Comparison of ENCODE assay signal across 2 cellular contexts in genomic region chr1:950268-950667, GRCh38.
TF ChIP-seq lines count a peak whose summit lies in the region.

No MANE protein-coding gene starts in this region.

TF ChIP-seq in HEK293T, 16 proteins besides CTCF, POLR2A, EP300 and RAD21:
- TF ChIP-seq ELF4 (IDR thresholded peaks at IDR 0.05), result no peak
- TF ChIP-seq TARDBP (IDR thresholded peaks at IDR 0.05), result peak; percentile 32; the same call in 1 of the 2 replicates
- TF ChIP-seq L3MBTL2 (conservative IDR thresholded peaks at IDR 0.05), result no peak
- no peak for TF ChIP-seq NFRKB (IDR thresholded peaks at IDR 0.05)
- no peak for TF ChIP-seq SP1 (IDR thresholded peaks at IDR 0.05)
- no peak for TF ChIP-seq SUZ12 (IDR thresholded peaks at IDR 0.05)

TF ChIP-seq in K562, 482 proteins besides CTCF, POLR2A, EP300 and RAD21:
- TF ChIP-seq SRSF7 (optimal IDR thresholded peaks at IDR 0.05; ENCODE audit: low read depth, low read length), result no peak
- TF ChIP-seq ARID2 (IDR thresholded peaks at IDR 0.05), result peak; percentile 42; the same call in 1 of the 2 replicates
- 0 out of 2 replicates have a peak, but pooled peaks have one; percentile 35 for TF ChIP-seq ZNF282 (CRISPR knock-in tag; IDR thresholded peaks at IDR 0.05)
- no peak for TF ChIP-seq MED1 (CRISPR knock-in tag; IDR thresholded peaks at IDR 0.05; ENCODE audit: borderline replicate concordance)
- peak; percentile 65; the same call in 1 of the 2 replicates for TF ChIP-seq IRF2 (CRISPR knock-in tag; IDR thresholded peaks at IDR 0.05)
- 0 out of 2 replicates have a peak, but pooled peaks have one; percentile 49 for TF ChIP-seq ZEB2 (IDR thresholded peaks at IDR 0.05)
- 0 out of 2 replicates have a peak, but pooled peaks have one; percentile 9 for TF ChIP-seq TARDBP (IDR thresholded peaks at IDR 0.05)
- TF ChIP-seq STAT5A (IDR thresholded peaks at IDR 0.05; ENCODE audit: borderline replicate concordance, low read length), result peak; percentile 37; the same call in 1 of the 2 replicates
- TF ChIP-seq, protein P1, sequence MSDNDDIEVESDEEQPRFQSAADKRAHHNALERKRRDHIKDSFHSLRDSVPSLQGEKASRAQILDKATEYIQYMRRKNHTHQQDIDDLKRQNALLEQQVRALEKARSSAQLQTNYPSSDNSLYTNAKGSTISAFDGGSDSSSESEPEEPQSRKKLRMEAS (CRISPR knock-in tag; IDR thresholded peaks at IDR 0.05), result 0 out of 2 replicates have a peak, but pooled peaks have one; percentile 40
- TF ChIP-seq KDM1A (IDR thresholded peaks at IDR 0.05), result peak in 1 of 2 experiments; percentile 97; a peak in 2 of 4 replicates
TF ChIP-seq in K562: peak in this region for 8.
